Comparison of ENCODE assay signal across 14 cellular contexts in genomic region chr12:66879392-66879791, GRCh38.
"Had no signal": no experiment of that assay in that cellular context is flagged by ENCODE, and none has a peak within 500 bp of the region (broad histone marks: within the 10 kb centered on the region; RNA-seq: fewer than 3 reads in every experiment).

No MANE protein-coding gene starts in this region.

- H3K9ac ChIP-seq: parathyroid adenoma had no signal

- H3K4me3 ChIP-seq: lung, upper lobe of left lung had no signal

- H3K9me3 ChIP-seq: upper lobe of left lung had no signal

- DNase-seq: activated CD4-positive, alpha-beta T cell treated with anti-CD3 and anti-CD28 coated beads for 36 hours; activated CD8-positive, alpha-beta memory T cell treated with anti-CD3 and anti-CD28 coated beads, Interleukin-2, amount 50 U/mL, for 4 hours; activated CD8-positive, alpha-beta T cell treated with anti-CD3 and anti-CD28 coated beads for 36 hours; aorta; foreskin keratinocyte; left cardiac atrium; naive B cell; stimulated activated CD4-positive, alpha-beta T cell treated with anti-CD3 and anti-CD28 coated beads, Interleukin-4, amount 100 ng/mL, for 1 hour; stimulated activated CD8-positive, alpha-beta memory T cell treated with anti-CD3 and anti-CD28 coated beads, Interleukin-4, amount 100 ng/mL, for 48 hours; upper lobe of left lung; WERI-Rb-1 had no signal

- H3K4me1 ChIP-seq: foreskin keratinocyte, upper lobe of left lung had no signal

- H3K4me3 Mint-ChIP-seq: activated CD4-positive, alpha-beta T cell treated with anti-CD3 and anti-CD28 coated beads for 36 hours; activated CD8-positive, alpha-beta T cell treated with anti-CD3 and anti-CD28 coated beads for 36 hours; naive B cell; stimulated activated naive CD8-positive, alpha-beta T cell treated with anti-CD3 and anti-CD28 coated beads, Interleukin-15, Interleukin-2, amounts not matched to agents 100 ng/mL and 50 ng/mL, for 24 hours had no signal

- H3K27ac ChIP-seq: foreskin keratinocyte, parathyroid adenoma, upper lobe of left lung, WERI-Rb-1 had no signal

- H3K36me3 ChIP-seq: upper lobe of left lung, WERI-Rb-1 had no signal

- H3K27me3 ChIP-seq: foreskin keratinocyte, upper lobe of left lung had no signal

- H3K4me1 Mint-ChIP-seq: activated CD4-positive, alpha-beta T cell treated with anti-CD3 and anti-CD28 coated beads for 36 hours; naive B cell had no signal

- ATAC-seq: activated CD4-positive, alpha-beta T cell treated with anti-CD3 and anti-CD28 coated beads for 36 hours; activated CD8-positive, alpha-beta T cell treated with anti-CD3 and anti-CD28 coated beads for 36 hours; foreskin keratinocyte had no signal

- H3K9me3 Mint-ChIP-seq: activated CD8-positive, alpha-beta T cell treated with anti-CD3 and anti-CD28 coated beads for 36 hours; naive B cell; stimulated activated naive CD8-positive, alpha-beta T cell treated with anti-CD3 and anti-CD28 coated beads, Interleukin-15, Interleukin-2, amounts not matched to agents 100 ng/mL and 50 ng/mL, for 24 hours had no signal

- H3K36me3 Mint-ChIP-seq: naive B cell had no signal

- H3K27ac Mint-ChIP-seq: activated CD4-positive, alpha-beta T cell treated with anti-CD3 and anti-CD28 coated beads for 36 hours; activated CD8-positive, alpha-beta T cell treated with anti-CD3 and anti-CD28 coated beads for 36 hours; naive B cell; stimulated activated naive CD8-positive, alpha-beta T cell treated with anti-CD3 and anti-CD28 coated beads, Interleukin-15, Interleukin-2, amounts not matched to agents 100 ng/mL and 50 ng/mL, for 24 hours had no signal
